ENCODE assay signal across 10 cellular contexts in the genomic region with DNA sequence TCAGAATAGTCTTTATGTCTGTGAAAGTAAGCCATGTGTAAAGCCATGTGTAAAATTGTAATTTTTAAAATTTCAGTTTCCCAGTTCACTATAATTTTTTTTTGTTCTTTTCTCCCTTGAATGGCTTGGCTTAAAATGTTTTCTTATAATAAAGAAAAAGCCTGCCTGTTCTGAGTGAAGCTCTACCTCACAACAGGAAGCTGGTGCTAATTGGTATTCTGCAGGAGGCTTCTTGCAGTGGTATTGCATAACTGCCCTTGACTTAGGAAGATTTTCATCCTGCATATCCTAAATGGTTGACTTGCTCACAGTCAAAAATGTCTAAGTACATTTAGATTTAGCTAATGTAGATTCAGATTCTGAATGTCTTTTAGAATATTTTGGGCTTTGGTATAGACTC. TPM values are rescaled to one million over a fixed set of nuclear protein-coding genes. Genes with fewer than 3 reads are reported as not detected.
DNase-seq lines count a peak whose midpoint lies in the region; ATAC-seq and TF ChIP-seq lines count a peak whose summit lies in the region.
"Had no signal": no experiment of that assay in that cellular context is flagged by ENCODE, and none has a peak within 500 bp of the region (broad histone marks: within the 10 kb centered on the region; RNA-seq: fewer than 3 reads in every experiment).

No MANE protein-coding gene starts in this region.

- no peak for DNase-seq in activated naive CD8-positive, alpha-beta T cell treated with anti-CD3 and anti-CD28 coated beads, Interleukin-2, amount 10 ng/mL, durations not matched to agents 7 days and 5 days
- no peak for DNase-seq in activated naive CD8-positive, alpha-beta T cell treated with anti-CD3 and anti-CD28 coated beads for 36 hours
- DNase-seq in SK-MEL-5 (ENCODE audit: low read depth, low spot score) (peak; percentile 27), gastrocnemius medialis (no peak), posterior cingulate gyrus (no peak), MM.1S (no peak)
- DNase-seq in activated CD4-positive, CD25-positive, alpha-beta regulatory T cell treated with anti-CD3 and anti-CD28 coated beads, Interleukin-2, amount 50 U/mL, for 72 hours: no peak
- DNase-seq: activated CD4-positive, alpha-beta T cell treated with anti-CD3 and anti-CD28 coated beads for 36 hours; amniotic stem cell had no signal

- peaks cover 35% of the 10 kb centered on the region for H3K36me3 Mint-ChIP-seq in activated naive CD8-positive, alpha-beta T cell treated with anti-CD3 and anti-CD28 coated beads, Interleukin-2, amount 10 ng/mL, durations not matched to agents 7 days and 5 days
- peaks cover 35% of the 10 kb centered on the region for H3K36me3 Mint-ChIP-seq in activated naive CD8-positive, alpha-beta T cell treated with anti-CD3 and anti-CD28 coated beads for 36 hours

- H3K4me2 ChIP-seq in MM.1S (ENCODE audit: low read depth, low read length): no peak overlapping the region

- peaks cover 10% of the 10 kb centered on the region for H3K4me1 Mint-ChIP-seq in activated naive CD8-positive, alpha-beta T cell treated with anti-CD3 and anti-CD28 coated beads, Interleukin-2, amount 10 ng/mL, durations not matched to agents 7 days and 5 days
- peaks cover 4% of the 10 kb centered on the region for H3K4me1 Mint-ChIP-seq in activated naive CD8-positive, alpha-beta T cell treated with anti-CD3 and anti-CD28 coated beads for 36 hours

- in situ Hi-C loops in SK-MEL-5 (cut with HindIII; ENCODE audit: low pct_unique_long_range_greater_than_20kb, low sequenced_read_pairs): no loop called here
- in situ Hi-C loops in gastrocnemius medialis (cut with MboI; ENCODE audit: low sequenced_read_pairs in 4 of 4): no loop called here

- no peak overlapping the region for H2AFZ ChIP-seq in MM.1S (ENCODE audit: low read length)

- no peak overlapping the region for H3K4me3 Mint-ChIP-seq in activated naive CD8-positive, alpha-beta T cell treated with anti-CD3 and anti-CD28 coated beads, Interleukin-2, amount 10 ng/mL, durations not matched to agents 7 days and 5 days
- H3K4me3 Mint-ChIP-seq in activated naive CD8-positive, alpha-beta T cell treated with anti-CD3 and anti-CD28 coated beads for 36 hours: no peak overlapping the region
- H3K4me3 Mint-ChIP-seq: activated CD4-positive, alpha-beta T cell treated with anti-CD3 and anti-CD28 coated beads for 36 hours had no signal

- TF ChIP-seq POLR2A in gastrocnemius medialis (IDR thresholded peaks at IDR 0.05): no peak

- H3K9me3 ChIP-seq in gastrocnemius medialis: no peaks in the 10 kb centered on the region
- H3K9me3 ChIP-seq in MM.1S (replicated peaks; ENCODE audit: insufficient read depth, low read length): no peaks in the 10 kb centered on the region

- no peak for ATAC-seq in activated naive CD8-positive, alpha-beta T cell treated with anti-CD3 and anti-CD28 coated beads, Interleukin-2, amount 10 ng/mL, durations not matched to agents 7 days and 5 days (ENCODE audit: low read depth)
- ATAC-seq in esophagus mucosa: peak; percentile 74
- no peak for ATAC-seq in gastrocnemius medialis
- ATAC-seq: activated CD4-positive, alpha-beta T cell treated with anti-CD3 and anti-CD28 coated beads for 36 hours had no signal

- H3K27me3 ChIP-seq in gastrocnemius medialis (no peaks in the 10 kb centered on the region), MM.1S (replicated peaks; ENCODE audit: insufficient read depth, low read length) (no peaks in the 10 kb centered on the region)

- H3K4me1 ChIP-seq in gastrocnemius medialis (peaks cover 8 to 28% of the 10 kb centered on the region in 2 donors), MM.1S (ENCODE audit: low read length) (no peaks in the 10 kb centered on the region)

- POLR2A ChIA-PET in activated naive CD8-positive, alpha-beta T cell treated with anti-CD3 and anti-CD28 coated beads, Interleukin-2, amount 10 ng/mL, durations not matched to agents 7 days and 5 days (lab: Charles Lee): no interaction called here

- no peaks in the 10 kb centered on the region for H3F3A ChIP-seq in MM.1S (ENCODE audit: insufficient read depth, low read length)

- H3K4me3 ChIP-seq in gastrocnemius medialis (no peak overlapping the region), MM.1S (ENCODE audit: low read length) (no peak overlapping the region)

- no peaks in the 10 kb centered on the region for H4K20me1 ChIP-seq in MM.1S (ENCODE audit: insufficient read depth, low read length)

- H3K9me2 ChIP-seq in MM.1S (replicated peaks; ENCODE audit: insufficient read depth, low read length): no peaks in the 10 kb centered on the region

- peaks cover 5 to 78% of the 10 kb centered on the region in 2 donors for H3K36me3 ChIP-seq in gastrocnemius medialis
- no peaks in the 10 kb centered on the region; the same call in 1 of the 2 replicates for H3K36me3 ChIP-seq in MM.1S (replicated peaks; ENCODE audit: insufficient read depth, low read length)

- TF ChIP-seq CTCF in gastrocnemius medialis (IDR thresholded peaks at IDR 0.05 in 4 of 5, conservative IDR thresholded peaks at IDR 0.05 in 1 of 5) (no peak), MM.1S (IDR thresholded peaks at IDR 0.05; ENCODE audit: low read length) (no peak)

- peaks cover 59% of the 10 kb centered on the region for H3K79me2 ChIP-seq in MM.1S (ENCODE audit: low read length)

- H3K9ac ChIP-seq in MM.1S (ENCODE audit: low read length): no peak overlapping the region

- no peaks in the 10 kb centered on the region for H3K9me3 Mint-ChIP-seq in activated naive CD8-positive, alpha-beta T cell treated with anti-CD3 and anti-CD28 coated beads, Interleukin-2, amount 10 ng/mL, durations not matched to agents 7 days and 5 days
- no peaks in the 10 kb centered on the region for H3K9me3 Mint-ChIP-seq in activated naive CD8-positive, alpha-beta T cell treated with anti-CD3 and anti-CD28 coated beads for 36 hours

- intact Hi-C loops in gastrocnemius medialis (cut with DNase I; ENCODE audit: low total_unique reads) (no loop called here), posterior cingulate gyrus (cut with DNase I) (no loop called here)

- no peaks in the 10 kb centered on the region for H3K27me3 Mint-ChIP-seq in activated naive CD8-positive, alpha-beta T cell treated with anti-CD3 and anti-CD28 coated beads, Interleukin-2, amount 10 ng/mL, durations not matched to agents 7 days and 5 days
- H3K27me3 Mint-ChIP-seq in activated naive CD8-positive, alpha-beta T cell treated with anti-CD3 and anti-CD28 coated beads for 36 hours: no peaks in the 10 kb centered on the region
- H3K27me3 Mint-ChIP-seq: activated CD4-positive, alpha-beta T cell treated with anti-CD3 and anti-CD28 coated beads for 36 hours had no signal

- H3K27ac Mint-ChIP-seq in activated naive CD8-positive, alpha-beta T cell treated with anti-CD3 and anti-CD28 coated beads, Interleukin-2, amount 10 ng/mL, durations not matched to agents 7 days and 5 days: peak overlapping the region; percentile 49
- H3K27ac Mint-ChIP-seq in activated naive CD8-positive, alpha-beta T cell treated with anti-CD3 and anti-CD28 coated beads for 36 hours: no peak overlapping the region
- H3K27ac Mint-ChIP-seq: activated CD4-positive, alpha-beta T cell treated with anti-CD3 and anti-CD28 coated beads for 36 hours had no signal

- H3K27ac ChIP-seq in gastrocnemius medialis: peak overlapping the region; percentile 8 to 56 (median 35)
- H3K27ac ChIP-seq in MM.1S (ENCODE audit: low read length): no peak overlapping the region

RNA-seq across cellular contexts. Expression of gene ATP2A2, which starts 49.5 kb away (rescaled TPM):
- 10 to 100 TPM; 96.1 to 100.0 TPM for total RNA-seq in activated naive CD8-positive, alpha-beta T cell treated with anti-CD3 and anti-CD28 coated beads, Interleukin-2, amount 10 ng/mL, durations not matched to agents 7 days and 5 days
- 100 to 1,000 TPM; 148 to 151 TPM for total RNA-seq in activated naive CD8-positive, alpha-beta T cell treated with anti-CD3 and anti-CD28 coated beads for 36 hours
- total RNA-seq in SK-MEL-5 (2014; rRNA removed; shearing (Covaris generic)): 131 and 141 TPM in 2 replicates
- polyA plus RNA-seq in SK-MEL-5 (2015; cell fraction: cytosol; rRNA removed): 252 and 330 TPM in 2 replicates
- 253 and 317 TPM in 2 replicates for polyA plus RNA-seq in SK-MEL-5 (2015; cell fraction: nucleus; rRNA removed)
- total RNA-seq in esophagus mucosa (194 TPM), gastrocnemius medialis (1,000 to 10,000 TPM in 2 of 4 donors, 100 to 1,000 TPM in 2; 788 to 1,983 (median 1,302) TPM)
